ENCODE assay signal across 23 cellular contexts in the genomic region with DNA sequence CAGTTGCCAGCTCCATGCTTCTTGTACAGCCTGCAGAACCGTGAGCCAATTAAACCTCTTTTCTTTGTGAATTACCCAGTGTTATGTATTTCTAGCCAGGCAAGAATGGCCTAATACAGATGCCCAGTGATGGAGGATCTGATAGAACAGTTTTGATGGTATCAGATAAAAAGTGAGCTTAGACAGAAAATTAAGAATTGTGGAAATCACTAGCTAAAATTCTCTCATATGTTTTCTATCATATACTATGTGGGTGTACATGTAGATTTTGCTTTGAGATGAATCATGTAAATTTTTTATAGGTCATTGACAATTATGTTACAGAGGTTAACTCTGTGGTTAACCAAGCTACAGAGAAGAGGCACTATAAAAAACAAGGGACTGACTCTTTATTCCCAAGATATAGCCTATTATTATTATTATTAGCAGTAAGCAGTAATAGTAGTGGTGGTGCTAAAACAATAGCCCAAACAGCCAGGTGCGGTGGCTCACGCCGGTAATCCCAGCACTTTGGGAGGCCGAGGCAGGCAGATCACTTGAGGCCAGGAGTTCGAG.
"Had no signal": no experiment of that assay in that cellular context is flagged by ENCODE, and none has a peak within 500 bp of the region (broad histone marks: within the 10 kb centered on the region; RNA-seq: fewer than 3 reads in every experiment).

No MANE protein-coding gene starts in this region.

- ATAC-seq: activated CD4-positive, alpha-beta T cell treated with anti-CD3 and anti-CD28 coated beads for 36 hours; activated T-cell treated with anti-CD3 and anti-CD28 coated beads, Interleukin-2, amount 50 U/mL, for 72 hours had no signal

- H3K4me3 Mint-ChIP-seq: activated CD4-positive, alpha-beta memory T cell treated with anti-CD3 and anti-CD28 coated beads, Interleukin-2, amount 10 ng/mL, durations not matched to agents 7 days and 5 days; activated CD4-positive, alpha-beta T cell treated with anti-CD3 and anti-CD28 coated beads for 36 hours; activated T-cell treated with anti-CD3 and anti-CD28 coated beads, Interleukin-2, amount 50 U/mL, for 72 hours had no signal

- H3K27ac Mint-ChIP-seq: activated CD4-positive, alpha-beta memory T cell treated with anti-CD3 and anti-CD28 coated beads, Interleukin-2, amount 10 ng/mL, durations not matched to agents 7 days and 5 days; activated CD4-positive, alpha-beta T cell treated with anti-CD3 and anti-CD28 coated beads for 36 hours; activated T-cell treated with anti-CD3 and anti-CD28 coated beads, Interleukin-2, amount 50 U/mL, for 72 hours; activated T-helper 2 cell treated with anti-CD3 and anti-CD28 coated beads, Interferon-gamma antibody, Interleukin-2, Interleukin-4, amounts not matched to agents 10 μg/mL and 5 μg/mL and 100 μg/mL, durations not matched to agents 14 hours and 24 hours and 36 hours had no signal

- H3K4me3 ChIP-seq: cardiac muscle cell, SK-N-MC had no signal

- H3K36me3 ChIP-seq: brain microvascular endothelial cell, cardiac muscle cell had no signal

- DNase-seq: activated CD4-positive, alpha-beta memory T cell treated with anti-CD3 and anti-CD28 coated beads, Interleukin-2, amount 10 ng/mL, durations not matched to agents 7 days and 5 days; activated CD4-positive, alpha-beta T cell treated with anti-CD3 and anti-CD28 coated beads for 36 hours; activated CD4-positive, alpha-beta T cell treated with anti-CD3 and anti-CD28 coated beads, Interleukin-2, amount 50 U/mL, for 1 hour; activated CD4-positive, CD25-positive, alpha-beta regulatory T cell; activated CD8-positive, alpha-beta memory T cell treated with anti-CD3 and anti-CD28 coated beads, Interleukin-2, amount 50 U/mL, for 4 hours; activated naive CD4-positive, alpha-beta T cell treated with anti-CD3 and anti-CD28 coated beads, Interleukin-2, amount 50 U/mL, for 16 hours; activated T-cell treated with anti-CD3 and anti-CD28 coated beads, Interleukin-2, amount 50 U/mL, for 72 hours; amniotic stem cell; brain microvascular endothelial cell; KBM-7; NCI-H1048; NCI-H1930; NCI-H2107; NCI-H2171 treated with DMSO at 0.1 percent for 48 hours; NCI-H345; NCI-H510A; NCI-H526 treated with DMSO at 0.1 percent for 48 hours; NCI-H82; SIG-M5; T-helper 1 cell had no signal

- H3K27me3 ChIP-seq: brain microvascular endothelial cell, cardiac muscle cell had no signal

- H3K9me3 Mint-ChIP-seq: activated CD4-positive, alpha-beta memory T cell treated with anti-CD3 and anti-CD28 coated beads, Interleukin-2, amount 10 ng/mL, durations not matched to agents 7 days and 5 days; activated T-cell treated with anti-CD3 and anti-CD28 coated beads, Interleukin-2, amount 50 U/mL, for 72 hours; activated T-helper 2 cell treated with anti-CD3 and anti-CD28 coated beads, Interferon-gamma antibody, Interleukin-2, Interleukin-4, amounts not matched to agents 10 μg/mL and 5 μg/mL and 100 μg/mL, durations not matched to agents 14 hours and 24 hours and 36 hours had no signal

- H3K4me1 Mint-ChIP-seq: activated CD4-positive, alpha-beta memory T cell treated with anti-CD3 and anti-CD28 coated beads, Interleukin-2, amount 10 ng/mL, durations not matched to agents 7 days and 5 days; activated CD4-positive, alpha-beta T cell treated with anti-CD3 and anti-CD28 coated beads for 36 hours had no signal
